In genomic region chr7:143145-143751, GRCh38 we compare ENCODE assay signal across 23 cellular contexts. TPM values are rescaled to one million over a fixed set of nuclear protein-coding genes. Genes with fewer than 3 reads are reported as not detected.
A peak's percentile ranks its signal among the peaks of the same experiment; 100 is the strongest.
DNase-seq lines count a peak whose midpoint lies in the region; ATAC-seq, FAIRE-seq and TF ChIP-seq lines count a peak whose summit lies in the region.
"Had no signal": no experiment of that assay in that cellular context is flagged by ENCODE, and none has a peak within 500 bp of the region (broad histone marks: within the 10 kb centered on the region; RNA-seq: fewer than 3 reads in every experiment).

No MANE protein-coding gene starts in this region.

- H4K20me1 ChIP-seq in H1 (replicated peaks in 1 of 2; ENCODE audit: control insufficient read depth in 1 of 2, insufficient read depth in 2 of 2, low read length in 2 of 2) (no peaks in the 10 kb centered on the region), osteoblast (ENCODE audit: insufficient read depth, low read length) (no peaks in the 10 kb centered on the region), PC-9 (ENCODE audit: insufficient read depth) (no peaks in the 10 kb centered on the region)

- 87% methylated on average over 22 of the region's 22 CpGs for WGBS in right cardiac atrium
- 90% methylated on average over 17 of the region's 22 CpGs; no CpG with 5 or more reads in 1 of the 2 experiments for WGBS in H1 (ENCODE audit: extremely low coverage in 1 of 2, insufficient coverage in 1 of 2, insufficient read length in 1 of 2, insufficient replicate concordance in 2 of 2, low coverage in 1 of 2, low lambda C conversion rate in 2 of 2, missing lambda C conversion rate in 1 of 2), 2 experiments

- TF ChIP-seq POLR2A in H1 (IDR thresholded peaks at IDR 0.05; ENCODE audit: control extremely low read depth in 1 of 2, low read depth in 2 of 2, low read length in 2 of 2) = no peak

- H2BK12ac ChIP-seq in H1 (ENCODE audit: low read depth, low read length) = no peak overlapping the region; the same call in 1 of the 2 replicates

- H3K27me3 ChIP-seq in right cardiac atrium (ENCODE audit: control insufficient read depth, insufficient read depth) = no peaks in the 10 kb centered on the region
- no peaks in the 10 kb centered on the region for H3K27me3 ChIP-seq in right atrium auricular region
- no peaks in the 10 kb centered on the region; a peak in 2 of 7 replicates for H3K27me3 ChIP-seq in H1 (replicated peaks in 1 of 4; ENCODE audit: control insufficient read depth in 3 of 4, extremely low read depth in 1 of 4, insufficient read depth in 3 of 4, low read length in 3 of 4)
- peaks cover 9% of the 10 kb centered on the region for H3K27me3 ChIP-seq in osteoblast (ENCODE audit: insufficient read depth, low read length)
- no peaks in the 10 kb centered on the region for H3K27me3 ChIP-seq in PC-9 (ENCODE audit: insufficient read depth, low read depth)

- H3K4ac ChIP-seq in H1 (replicated peaks; ENCODE audit: insufficient read length, low read depth, low read length) = no peak overlapping the region

- no peak overlapping the region for H4K8ac ChIP-seq in H1 (ENCODE audit: extremely low read depth, insufficient read depth, low read length)

- H4K91ac ChIP-seq in H1 (replicated peaks; ENCODE audit: insufficient read length, low read length) = peak overlapping the region; percentile 10

- H3K23me2 ChIP-seq in H1 (ENCODE audit: low read depth, low read length) = no peaks in the 10 kb centered on the region

- H3F3A ChIP-seq in PC-9 (ENCODE audit: insufficient read depth, low read depth) = peaks cover 11% of the 10 kb centered on the region; the same call in 1 of the 2 replicates

- H3K9me2 ChIP-seq in PC-9 (ENCODE audit: insufficient read depth) = no peaks in the 10 kb centered on the region

- H2BK120ac ChIP-seq in H1 (replicated peaks; ENCODE audit: low read depth, low read length) = no peak overlapping the region

- ATAC-seq in right cardiac atrium (no peak), GM18517 (IDR thresholded peaks at IDR 0.05; ENCODE audit: unreplicated experiment) (no peak)
- ATAC-seq: stimulated activated naive CD8-positive, alpha-beta T cell treated with anti-CD3 and anti-CD28 coated beads, Interleukin-15, Interleukin-2, amounts not matched to agents 100 U/mL and 50 U/mL, for 24 hours had no signal

- H3K79me1 ChIP-seq in H1 (ENCODE audit: low read depth, low read length) = no peaks in the 10 kb centered on the region

- intact Hi-C loops in right cardiac atrium (cut with DNase I) = no loop called here
- intact Hi-C loops in PC-9 (cut with micrococcal nuclease; ENCODE audit: unreplicated experiment) = loop anchor here (5.0 kb wide), 1 partner anchor 41 kb away; no protein-coding TSS in a partner anchor

- TF ChIP-seq EP300 in H1 (IDR thresholded peaks at IDR 0.05; ENCODE audit: borderline replicate concordance in 1 of 2, low read depth in 2 of 2, low read length in 2 of 2) = no peak

- TF ChIP-seq CTCF in right atrium auricular region (IDR thresholded peaks at IDR 0.05) (no peak), H1 (IDR thresholded peaks at IDR 0.05; ENCODE audit: control extremely low read depth in 1 of 3, insufficient read depth in 1 of 3, low read depth in 1 of 3, low read length in 3 of 3) (no peak), osteoblast (IDR thresholded peaks at IDR 0.05; ENCODE audit: extremely low read depth, low read depth, low read length) (no peak), PC-9 (conservative IDR thresholded peaks at IDR 0.05) (no peak)

- H3K18ac ChIP-seq in H1 (ENCODE audit: extremely low read depth, low read length) = no peak overlapping the region

- no peak overlapping the region for H2BK15ac ChIP-seq in H1 (ENCODE audit: low read length)

- POLR2A ChIA-PET in H1 (lab: Charles Lee; ENCODE audit: partially characterized antibody) (no interaction called here), PC-9 (lab: Charles Lee; ENCODE audit: unreplicated experiment) (no interaction called here)

- H2AK5ac ChIP-seq in H1 (ENCODE audit: low read depth, low read length) = no peak overlapping the region

- peak in 2 of 3 donors; percentile 53 to 60 for DNase-seq in right cardiac atrium
- no peak for DNase-seq in right atrium auricular region (ENCODE audit: low spot score)
- DNase-seq in H1 (ENCODE audit: low read depth in 1 of 2, low spot score in 2 of 2) = no peak
- DNase-seq in osteoblast (ENCODE audit: insufficient read length, low spot score, missing footprints) = peak; percentile 76
- DNase-seq in PC-9 = no peak
- no peak for DNase-seq in NCI-H1105 treated with DMSO at 0.1 percent for 48 hours (lab: John Stamatoyannopoulos, UW)
- no peak for DNase-seq in NCI-H2081 treated with DMSO at 0.1 percent for 48 hours (lab: John Stamatoyannopoulos, UW)
- DNase-seq: activated CD4-positive, alpha-beta T cell treated with anti-CD3 and anti-CD28 coated beads, Interleukin-2, amount 10 ng/mL, durations not matched to agents 24 days and 14 days; dermis blood vessel endothelial cell; EL; HCEC 1CT; NCI-H1417 treated with DMSO at 0.1 percent for 48 hours; NCI-H2171 treated with DMSO at 0.1 percent for 48 hours; NCI-H69; stimulated activated CD4-positive, alpha-beta T cell treated with anti-CD3 and anti-CD28 coated beads, Interleukin-2, amount 100 ng/mL, for 24 hours; stimulated activated naive CD8-positive, alpha-beta T cell treated with anti-CD3 and anti-CD28 coated beads, Interleukin-15, Interleukin-2, amounts not matched to agents 100 U/mL and 50 U/mL, for 24 hours had no signal

- H3K79me2 ChIP-seq in H1 (ENCODE audit: control insufficient read depth in 1 of 2, insufficient read depth in 2 of 2, low read length in 2 of 2) (no peaks in the 10 kb centered on the region), osteoblast (ENCODE audit: insufficient read depth, low read length) (no peaks in the 10 kb centered on the region), PC-9 (ENCODE audit: low read depth) (no peaks in the 10 kb centered on the region)
- H3K79me2 ChIP-seq: parathyroid adenoma had no signal

- no peaks in the 10 kb centered on the region for H3K9me3 ChIP-seq in right cardiac atrium (ENCODE audit: control insufficient read depth, low read length)
- H3K9me3 ChIP-seq in right atrium auricular region = no peaks in the 10 kb centered on the region
- no peaks in the 10 kb centered on the region for H3K9me3 ChIP-seq in H1 (ENCODE audit: insufficient read depth in 2 of 2, low read depth in 1 of 2, low read length in 1 of 2)
- H3K9me3 ChIP-seq in osteoblast (ENCODE audit: low read depth, low read length) = no peaks in the 10 kb centered on the region
- H3K9me3 ChIP-seq in PC-9 (ENCODE audit: insufficient read depth, low read depth) = no peaks in the 10 kb centered on the region

- H4K5ac ChIP-seq in H1 (ENCODE audit: insufficient read length, low read depth, low read length) = no peak overlapping the region

- no peak overlapping the region for H3K4me3 ChIP-seq in right cardiac atrium (ENCODE audit: low read length)
- no peak overlapping the region for H3K4me3 ChIP-seq in right atrium auricular region
- no peak overlapping the region for H3K4me3 ChIP-seq in H1 (ENCODE audit: extremely low read depth in 1 of 4, insufficient read depth in 2 of 4, low read depth in 3 of 4, low read length in 4 of 4)
- no peak overlapping the region for H3K4me3 ChIP-seq in osteoblast (ENCODE audit: insufficient read depth, low read length)
- H3K4me3 ChIP-seq in PC-9 = no peak overlapping the region
- H3K4me3 ChIP-seq: skin epidermis had no signal

- H3K27ac ChIP-seq in right cardiac atrium (ENCODE audit: low read length) = no peak overlapping the region
- no peak overlapping the region for H3K27ac ChIP-seq in right atrium auricular region
- H3K27ac ChIP-seq in H1 (ENCODE audit: low read depth, low read length) = no peak overlapping the region
- no peak overlapping the region for H3K27ac ChIP-seq in osteoblast (ENCODE audit: low read depth, low read length)
- H3K27ac ChIP-seq in PC-9 = no peak overlapping the region
- H3K27ac ChIP-seq: parathyroid adenoma had no signal

- no peak for TF ChIP-seq RAD21 in H1 (IDR thresholded peaks at IDR 0.05 in 1 of 2, conservative IDR thresholded peaks at IDR 0.05 in 1 of 2; ENCODE audit: low read depth in 2 of 2, low read length in 2 of 2)

- H3K23ac ChIP-seq in H1 (ENCODE audit: insufficient read length) = no peak overlapping the region

- no peak overlapping the region for H3K9ac ChIP-seq in H1 (replicated peaks in 1 of 4; ENCODE audit: extremely low read depth in 1 of 4, low read depth in 3 of 4, low read length in 3 of 4)
- H3K9ac ChIP-seq: parathyroid adenoma had no signal

- H3K4me2 ChIP-seq in H1 (ENCODE audit: insufficient read depth in 1 of 2, low read depth in 2 of 2, low read length in 2 of 2) (no peak overlapping the region), osteoblast (ENCODE audit: insufficient read depth, low read length) (no peak overlapping the region), PC-9 (no peak overlapping the region)

- H3K36me3 ChIP-seq in right atrium auricular region = no peaks in the 10 kb centered on the region
- H3K36me3 ChIP-seq in H1 (ENCODE audit: control insufficient read depth in 2 of 4, insufficient read depth in 4 of 4, low read length in 3 of 4) = peaks cover 4 to 8% (median 5%) of the 10 kb centered on the region in 4 experiments
- H3K36me3 ChIP-seq in osteoblast (ENCODE audit: insufficient read depth, low read length) = no peaks in the 10 kb centered on the region
- peaks cover 17% of the 10 kb centered on the region; the same call in 1 of the 2 replicates for H3K36me3 ChIP-seq in PC-9 (ENCODE audit: low read depth)

- no peak overlapping the region for H2BK20ac ChIP-seq in H1 (ENCODE audit: low read length)

- H2AFZ ChIP-seq in H1 (ENCODE audit: low read length) (no peak overlapping the region), osteoblast (ENCODE audit: low read length) (no peak overlapping the region), PC-9 (no peak overlapping the region)
- H2AFZ ChIP-seq: parathyroid adenoma had no signal

- CTCF ChIA-PET in H1 (lab: Charles Lee; ENCODE audit: partially characterized antibody) (no interaction called here), PC-9 (lab: Charles Lee) (no interaction called here)

- no peak for FAIRE-seq in H1 (lab: Jason Lieb, UNC)
- FAIRE-seq: A204.1, bronchial epithelial cell, D721Med had no signal

- no TSS peak for BruUV-seq in PC-9 (replicated peaks; lab: Mats Ljungman, UMichigan)

- H3K4me1 ChIP-seq in right cardiac atrium (ENCODE audit: control insufficient read depth, insufficient read depth, low read length) (peaks cover 5% of the 10 kb centered on the region), right atrium auricular region (peaks cover 0 to 13% of the 10 kb centered on the region in 2 donors), H1 (replicated peaks in 1 of 4; ENCODE audit: control insufficient read depth in 3 of 4, insufficient read depth in 4 of 4, low read length in 3 of 4) (peaks cover 0 to 12% (median 8%) of the 10 kb centered on the region in 4 experiments; a peak in 5 of 7 replicates), osteoblast (ENCODE audit: insufficient read depth, low read length) (peaks cover 2% of the 10 kb centered on the region), PC-9 (replicated peaks; ENCODE audit: insufficient read depth) (peaks cover 5% of the 10 kb centered on the region; the same call in 1 of the 2 replicates)
- H3K4me1 ChIP-seq: parathyroid adenoma had no signal

- no peak overlapping the region for H3K56ac ChIP-seq in H1 (replicated peaks; ENCODE audit: insufficient read length, low read depth, low read length)

- H2BK5ac ChIP-seq in H1 (ENCODE audit: low read depth, low read length) = no peak overlapping the region; the same call in 1 of the 2 replicates

- no peak overlapping the region for H3K14ac ChIP-seq in H1 (ENCODE audit: insufficient read length)

RNA-seq across cellular contexts. Expression of gene FAM20C, which starts 49.1 kb away (rescaled TPM):
- total RNA-seq in right cardiac atrium (10 to 100 TPM; 25.3 to 46.3 (median 33.9) TPM), right atrium auricular region (10 to 100 TPM; 13.7 to 19.9 TPM), osteoblast (38.6 and 46.0 TPM in 2 replicates), PC-9 (2021) (31.0 and 34.0 TPM in 2 replicates)
- polyA plus RNA-seq in right cardiac atrium (17.6 TPM), H1 (2011; rRNA removed) (9.5 and 13.9 TPM in 2 replicates)
- 34.7 and 34.8 TPM in 2 replicates for total RNA-seq in H1 (2021; fragmentation: NEBNext Ultra II Directional; extraction: Animal tissue kit (Norgen Biotek cat#: 25700))
- polyA plus RNA-seq in H1 (2011; cell fraction: cytosol; rRNA removed) = 10.7 TPM
- 21.4 TPM for polyA plus RNA-seq in H1 (2011; cell fraction: nucleus; rRNA removed)
- 18.4 to 23.9 TPM (median 19.5 TPM) in 4 replicates for polyA plus RNA-seq in H1 (2012, experiment 1 of 2)
- polyA plus RNA-seq in H1 (2012, experiment 2 of 2) = 17.9 TPM
- 21.3 TPM for polyA plus RNA-seq in H1 (2013, experiment 1 of 2)
- 21.1 TPM for polyA plus RNA-seq in H1 (2013, experiment 2 of 2)
- polyA minus RNA-seq in H1 (2011; rRNA and poly(A)+ RNA removed) = 8.9 and 10.4 TPM in 2 replicates
- 17.1 TPM for polyA minus RNA-seq in H1 (2011; cell fraction: cytosol; rRNA and poly(A)+ RNA removed)
- polyA minus RNA-seq in H1 (2011; cell fraction: nucleus; rRNA and poly(A)+ RNA removed) = 21.8 TPM
- total RNA-seq: HT-29 had no signal

Comparison
In these comparisons a context has a peak if more than half of its experiments do, and no peak if none do; other contexts are left out.
1. DNase-seq: peak in right cardiac atrium (2 of 3) and osteoblast (single experiment); none in right atrium auricular region (single experiment), H1 (0 of 2), PC-9 (0 of 2), NCI-H1105 treated with DMSO at 0.1 percent for 48 hours (single experiment) and NCI-H2081 treated with DMSO at 0.1 percent for 48 hours (single experiment).